Comparison of ENCODE assay signal across 18 cellular contexts in the genomic region with DNA sequence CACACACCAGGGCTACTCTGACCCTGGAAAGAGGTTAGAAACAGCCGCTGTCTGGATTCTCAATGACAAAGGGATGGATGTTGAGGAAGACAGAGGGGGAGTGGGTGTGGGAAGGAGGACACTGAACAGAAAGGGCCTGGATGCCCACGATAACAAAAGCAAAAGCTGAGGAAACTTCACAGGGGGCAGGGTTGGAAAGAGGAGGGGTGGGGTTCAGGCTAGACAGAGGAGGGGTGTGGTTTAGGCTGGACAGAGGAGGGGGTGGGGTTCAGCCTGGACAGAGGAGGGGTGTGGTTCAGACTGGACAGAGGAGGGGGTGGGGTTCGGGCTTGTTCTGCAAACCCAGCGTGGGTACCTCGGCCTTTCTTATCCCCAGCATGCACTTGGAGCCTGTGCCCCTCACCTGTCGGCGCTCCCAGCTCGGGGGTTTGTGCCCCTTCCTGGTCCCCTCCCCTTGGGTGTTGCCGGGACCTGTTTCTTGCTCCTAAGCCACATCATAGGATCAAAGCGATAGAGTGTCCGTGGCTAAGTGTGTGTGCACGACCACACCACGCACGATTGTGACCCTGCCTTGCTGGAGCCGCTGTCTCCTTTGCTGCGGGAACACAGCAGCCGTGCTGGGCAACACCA.
DNase-seq lines count a peak whose midpoint lies in the region; ATAC-seq and TF ChIP-seq lines count a peak whose summit lies in the region.
"Had no signal": no experiment of that assay in that cellular context is flagged by ENCODE, and none has a peak within 500 bp of the region (broad histone marks: within the 10 kb centered on the region; RNA-seq: fewer than 3 reads in every experiment).

No MANE protein-coding gene starts in this region.

- peak overlapping the region; percentile 91 for H3K27ac ChIP-seq in WERI-Rb-1

- intact Hi-C loops in left colon (cut with DNase I, micrococcal nuclease): no loop called here

- DNase-seq in activated effector memory CD4-positive, alpha-beta T cell treated with anti-CD3 and anti-CD28 coated beads, Interleukin-2, amount 50 U/mL, for 16 hours: peak; percentile 61
- DNase-seq in activated effector memory CD4-positive, alpha-beta T cell treated with Interleukin-2 at 50 U/mL for 16 hours: no peak
- peak; percentile 43 for DNase-seq in WERI-Rb-1
- peak; percentile 32 for DNase-seq in islet precursor cell
- DNase-seq in UCSD-AML1 (lab: John Stamatoyannopoulos, UW; ENCODE audit: unreplicated experiment): no peak
- no peak for DNase-seq in left colon
- DNase-seq in NCI-H748 treated with DMSO at 0.1 percent for 48 hours (lab: John Stamatoyannopoulos, UW): no peak
- DNase-seq: DMS 273 treated with DMSO at 0.1 percent for 48 hours; GDM1; IMR-90; Kasumi-1; NCI-H1105 treated with DMSO at 0.1 percent for 48 hours; NCI-H187; NCI-H446; NCI-H69; NK-92 treated with Interleukin-12 subunit alpha and Interleukin-12 subunit beta, amount 100 ng/mL, for 24 hours; SIG-M5 had no signal

- H3K4me3 ChIP-seq in WERI-Rb-1 (ENCODE audit: low read depth, low read length): no peak overlapping the region

- no peaks in the 10 kb centered on the region for H3K27me3 ChIP-seq in WERI-Rb-1 (ENCODE audit: insufficient read depth, low read depth, severe bottlenecking)

- TF ChIP-seq CTCF in WERI-Rb-1 (IDR thresholded peaks at IDR 0.05; ENCODE audit: low read depth, low read length): no peak

- H3K9me3 ChIP-seq in WERI-Rb-1 (ENCODE audit: severe bottlenecking): peaks cover 10% of the 10 kb centered on the region

- H3K36me3 ChIP-seq in WERI-Rb-1: no peaks in the 10 kb centered on the region

- ATAC-seq in left colon: no peak
- ATAC-seq in GM19035 (IDR thresholded peaks at IDR 0.05; ENCODE audit: unreplicated experiment): no peak

Comparison
In these comparisons a context has a peak if more than half of its experiments do, and no peak if none do; other contexts are left out.
1. DNase-seq: peak in activated effector memory CD4-positive, alpha-beta T cell treated with anti-CD3 and anti-CD28 coated beads, Interleukin-2, amount 50 U/mL, for 16 hours (single experiment), WERI-Rb-1 (single experiment) and islet precursor cell (single experiment); none in activated effector memory CD4-positive, alpha-beta T cell treated with Interleukin-2 at 50 U/mL for 16 hours (single experiment), UCSD-AML1 (single experiment), left colon (0 of 2) and NCI-H748 treated with DMSO at 0.1 percent for 48 hours (single experiment).